8 cellular contexts compared by ENCODE assay signal in genomic region chr9:96327694-96328352, GRCh38. TPM values are rescaled to one million over a fixed set of nuclear protein-coding genes. Genes with fewer than 3 reads are reported as not detected.
DNase-seq lines count a peak whose midpoint lies in the region; ATAC-seq and TF ChIP-seq lines count a peak whose summit lies in the region.

No MANE protein-coding gene starts in this region.

- DNase-seq in NCI-H510A treated with DMSO at 0.1 percent for 48 hours (lab: John Stamatoyannopoulos, UW) (peak; percentile 44), NCI-H510A (lab: John Stamatoyannopoulos, UW) (no peak), KG1 (lab: John Stamatoyannopoulos, UW) (peak; percentile 6), T-helper 9 cell (peak; percentile 11), cardiac fibroblast (ENCODE audit: low read depth in 2 of 2) (peak; percentile 72 to 79), left colon (peak in 1 of 2 donors; percentile 48)
- peak in 2 of 3 experiments; percentile 3 to 24 for DNase-seq in stimulated activated CD4-positive, alpha-beta T cell treated with anti-CD3 and anti-CD28 coated beads, TNF-alpha, amount 100 ng/mL, for 4 hours (ENCODE audit: low read depth in 3 of 3)

- peak; percentile 83 for TF ChIP-seq CTCF in cardiac fibroblast (IDR thresholded peaks at IDR 0.05; ENCODE audit: low read depth, low read length)

- no peak overlapping the region for H3K4me3 ChIP-seq in cardiac fibroblast (replicated peaks in 1 of 2; ENCODE audit: low read depth in 2 of 2, low read length in 2 of 2)

- ATAC-seq in left colon: peak; percentile 77
- no peak for ATAC-seq in HG03342 (IDR thresholded peaks at IDR 0.05; ENCODE audit: unreplicated experiment)

- intact Hi-C loops in left colon (cut with DNase I, micrococcal nuclease): loop anchor here in 1 of 2 donors (5.0 kb wide), 1 partner anchor 339 kb away; no protein-coding TSS in a partner anchor

RNA-seq across cellular contexts. Expression of gene HSD17B3, which starts 25.8 kb away (rescaled TPM):
- 1 to 10 TPM in 1 of 2 donors, under 1 TPM in 1; 0.87 to 1.7 TPM for total RNA-seq in left colon

RNA-seq across cellular contexts. Expression of gene SLC35D2, which starts 55.7 kb away (rescaled TPM):
- 10 to 100 TPM; 90.5 to 94.6 TPM for total RNA-seq in left colon
